In genomic region chr17:76943781-76944213, GRCh38 we compare ENCODE assay signal across 23 cellular contexts.
DNase-seq lines count a peak whose midpoint lies in the region; FAIRE-seq and TF ChIP-seq lines count a peak whose summit lies in the region.
"Had no signal": no experiment of that assay in that cellular context is flagged by ENCODE, and none has a peak within 500 bp of the region (broad histone marks: within the 10 kb centered on the region; RNA-seq: fewer than 3 reads in every experiment).

No MANE protein-coding gene starts in this region.

- H3K56ac ChIP-seq in H1 (replicated peaks; ENCODE audit: insufficient read length, low read depth, low read length): no peak overlapping the region

- no peak overlapping the region for H3K4me2 ChIP-seq in H1 (ENCODE audit: insufficient read depth in 1 of 2, low read depth in 2 of 2, low read length in 2 of 2)
- H3K4me2 ChIP-seq: BLaER1 treated with 17β-estradiol and CSF1 and Interleukin-3, amounts not matched to agents 10 nM and 100 nM had no signal

- H3K4ac ChIP-seq in H1 (replicated peaks; ENCODE audit: insufficient read length, low read depth, low read length): no peak overlapping the region

- H3K27ac ChIP-seq in H1 (ENCODE audit: low read depth, low read length) (no peak overlapping the region), brain microvascular endothelial cell (no peak overlapping the region)
- H3K27ac ChIP-seq: BLaER1 treated with 17β-estradiol and CSF1 and Interleukin-3, amounts not matched to agents 10 nM and 100 nM; esophagus muscularis mucosa; VCaP had no signal

- DNase-seq in D341Med (ENCODE audit: low spot score): peak; percentile 66
- peak; percentile 82 for DNase-seq in NCI-H1436 treated with DMSO at 0.1 percent for 48 hours (lab: John Stamatoyannopoulos, UW)
- peak; percentile 33 to 83 for DNase-seq in NCI-H524 (lab: John Stamatoyannopoulos, UW)
- DNase-seq in H1 (ENCODE audit: low read depth in 1 of 2, low spot score in 2 of 2): no peak
- DNase-seq in stimulated activated naive CD4-positive, alpha-beta T cell treated with Interleukin-2 at 50 U/mL for 16 hours (lab: John Stamatoyannopoulos, UW): no peak
- no peak for DNase-seq in SW 1271 (lab: John Stamatoyannopoulos, UW)
- no peak for DNase-seq in brain microvascular endothelial cell
- no peak for DNase-seq in OCI-M2 (lab: John Stamatoyannopoulos, UW; ENCODE audit: unreplicated experiment)
- DNase-seq: activated CD4-positive, alpha-beta T cell treated with anti-CD3 and anti-CD28 coated beads, Interleukin-2, amount 50 U/mL, for 48 hours; activated gamma-delta T cell treated with Interleukin-2 at 50 U/mL for 16 hours; activated T-cell treated with anti-CD3 and anti-CD28 coated beads for 4 hours; amygdala; central memory CD4-positive, alpha-beta T cell; GDM1; natural killer cell; SIG-M5; stimulated activated CD4-positive, alpha-beta T cell treated with anti-CD3 and anti-CD28 coated beads, Interleukin-4, amount 100 ng/mL, for 1 hour; T-helper 17 cell had no signal

- TF ChIP-seq RAD21 in H1 (IDR thresholded peaks at IDR 0.05 in 1 of 2, conservative IDR thresholded peaks at IDR 0.05 in 1 of 2; ENCODE audit: low read depth in 2 of 2, low read length in 2 of 2): no peak

- no peak overlapping the region; the same call in 1 of the 2 replicates for H2BK15ac ChIP-seq in H1 (ENCODE audit: low read length)

- in situ Hi-C loops in brain microvascular endothelial cell (cut with HindIII; ENCODE audit: low pct_ligation_motif_present, low sequenced_read_pairs): no loop called here

- no peak overlapping the region for H4K8ac ChIP-seq in H1 (ENCODE audit: extremely low read depth, insufficient read depth, low read length)

- H4K20me1 ChIP-seq in H1 (replicated peaks in 1 of 2; ENCODE audit: control insufficient read depth in 1 of 2, insufficient read depth in 2 of 2, low read length in 2 of 2): no peaks in the 10 kb centered on the region

- H3K18ac ChIP-seq in H1 (ENCODE audit: extremely low read depth, low read length): no peak overlapping the region

- no peak overlapping the region for H2BK20ac ChIP-seq in H1 (ENCODE audit: low read length)

- no peak overlapping the region for H4K5ac ChIP-seq in H1 (ENCODE audit: insufficient read length, low read depth, low read length)

- FAIRE-seq in H1 (lab: Jason Lieb, UNC): no peak
- FAIRE-seq: GM19239, H54 had no signal

- H3K14ac ChIP-seq in H1 (ENCODE audit: insufficient read length): no peak overlapping the region

- H3K27me3 ChIP-seq in H1 (replicated peaks in 1 of 4; ENCODE audit: control insufficient read depth in 3 of 4, extremely low read depth in 1 of 4, insufficient read depth in 3 of 4, low read length in 3 of 4) (no peaks in the 10 kb centered on the region), brain microvascular endothelial cell (replicated peaks) (no peaks in the 10 kb centered on the region)
- H3K27me3 ChIP-seq: BLaER1 treated with 17β-estradiol and CSF1 and Interleukin-3, amounts not matched to agents 10 nM and 100 nM had no signal

- no peaks in the 10 kb centered on the region for H3K79me1 ChIP-seq in H1 (ENCODE audit: low read depth, low read length)

- no peaks in the 10 kb centered on the region for H3K9me3 ChIP-seq in H1 (ENCODE audit: insufficient read depth in 2 of 2, low read depth in 1 of 2, low read length in 1 of 2)
- H3K9me3 ChIP-seq: BLaER1 treated with 17β-estradiol and CSF1 and Interleukin-3, amounts not matched to agents 10 nM and 100 nM; esophagus muscularis mucosa had no signal

- no peak overlapping the region for H2AFZ ChIP-seq in H1 (ENCODE audit: low read length)

- H4K91ac ChIP-seq in H1 (replicated peaks; ENCODE audit: insufficient read length, low read length): no peak overlapping the region

- H2BK12ac ChIP-seq in H1 (ENCODE audit: low read depth, low read length): no peak overlapping the region

- POLR2A ChIA-PET in H1 (lab: Charles Lee; ENCODE audit: partially characterized antibody): interaction anchor here (1.2 kb wide), 1 partner anchor 12 kb away, joined by 3 read pairs; no protein-coding TSS in a partner anchor

- H3K79me2 ChIP-seq in H1 (ENCODE audit: control insufficient read depth in 1 of 2, insufficient read depth in 2 of 2, low read length in 2 of 2): no peaks in the 10 kb centered on the region

- H3K9ac ChIP-seq in H1 (replicated peaks in 1 of 4; ENCODE audit: extremely low read depth in 1 of 4, low read depth in 3 of 4, low read length in 3 of 4): no peak overlapping the region
- H3K9ac ChIP-seq: BLaER1 treated with 17β-estradiol and CSF1 and Interleukin-3, amounts not matched to agents 10 nM and 100 nM had no signal

- H2AK5ac ChIP-seq in H1 (ENCODE audit: low read depth, low read length): no peak overlapping the region

- CTCF ChIA-PET in H1 (lab: Charles Lee; ENCODE audit: partially characterized antibody): interaction anchor here (0.8 to 1.5 kb wide), 4 partner anchors 12 to 112 kb away, joined by 3 to 4 read pairs (median 4); no protein-coding TSS in a partner anchor

- peaks cover 0 to 18% (median 8%) of the 10 kb centered on the region in 4 experiments; a peak in 4 of 7 replicates for H3K4me1 ChIP-seq in H1 (replicated peaks in 1 of 4; ENCODE audit: control insufficient read depth in 3 of 4, insufficient read depth in 4 of 4, low read length in 3 of 4)
- H3K4me1 ChIP-seq: esophagus muscularis mucosa had no signal

- TF ChIP-seq POLR2A in H1 (IDR thresholded peaks at IDR 0.05; ENCODE audit: control extremely low read depth in 1 of 2, low read depth in 2 of 2, low read length in 2 of 2): no peak

- H3K36me3 ChIP-seq in H1 (ENCODE audit: control insufficient read depth in 2 of 4, insufficient read depth in 4 of 4, low read length in 3 of 4): no peaks in the 10 kb centered on the region; a peak in 2 of 8 replicates
- no peaks in the 10 kb centered on the region for H3K36me3 ChIP-seq in brain microvascular endothelial cell (replicated peaks)
- H3K36me3 ChIP-seq: esophagus muscularis mucosa had no signal

- 85% methylated on average over 7 of the region's 9 CpGs; no CpG with 5 or more reads in 1 of the 2 experiments for WGBS in H1 (ENCODE audit: extremely low coverage in 1 of 2, insufficient coverage in 1 of 2, insufficient read length in 1 of 2, insufficient replicate concordance in 2 of 2, low coverage in 1 of 2, low lambda C conversion rate in 2 of 2, missing lambda C conversion rate in 1 of 2), 2 experiments

- peak overlapping the region; percentile 26; the same call in 1 of the 2 replicates for H2BK5ac ChIP-seq in H1 (ENCODE audit: low read depth, low read length)

- TF ChIP-seq EP300 in H1 (IDR thresholded peaks at IDR 0.05; ENCODE audit: borderline replicate concordance in 1 of 2, low read depth in 2 of 2, low read length in 2 of 2): no peak

- H3K23me2 ChIP-seq in H1 (ENCODE audit: low read depth, low read length): no peaks in the 10 kb centered on the region

- TF ChIP-seq CTCF in H1 (IDR thresholded peaks at IDR 0.05; ENCODE audit: control extremely low read depth in 1 of 3, insufficient read depth in 1 of 3, low read depth in 1 of 3, low read length in 3 of 3): no peak
- TF ChIP-seq CTCF in brain microvascular endothelial cell (IDR thresholded peaks at IDR 0.05; ENCODE audit: low read depth, low read length, missing control alignments): no peak

- no peak overlapping the region for H2BK120ac ChIP-seq in H1 (replicated peaks; ENCODE audit: low read depth, low read length)

- no peak overlapping the region for H3K23ac ChIP-seq in H1 (ENCODE audit: insufficient read length)

- no peak overlapping the region for H3K4me3 ChIP-seq in H1 (ENCODE audit: extremely low read depth in 1 of 4, insufficient read depth in 2 of 4, low read depth in 3 of 4, low read length in 4 of 4)
- no peak overlapping the region for H3K4me3 ChIP-seq in brain microvascular endothelial cell (ENCODE audit: low read depth, low read length)
- H3K4me3 ChIP-seq: BLaER1 treated with 17β-estradiol and CSF1 and Interleukin-3, amounts not matched to agents 10 nM and 100 nM; esophagus muscularis mucosa had no signal

TF ChIP-seq in H1, 55 proteins besides CTCF, POLR2A, EP300 and RAD21:
- TF ChIP-seq SP1 (IDR thresholded peaks at IDR 0.05; ENCODE audit: low read depth, low read length): no peak
TF ChIP-seq in H1: peak in this region for 0.

Comparison
In these comparisons a context has a peak if more than half of its experiments do, and no peak if none do; other contexts are left out.
1. DNase-seq: peak in D341Med (single experiment), NCI-H1436 treated with DMSO at 0.1 percent for 48 hours (single experiment) and NCI-H524 (2 of 2); none in H1 (0 of 2), stimulated activated naive CD4-positive, alpha-beta T cell treated with Interleukin-2 at 50 U/mL for 16 hours (single experiment), SW 1271 (0 of 2), brain microvascular endothelial cell (single experiment) and OCI-M2 (single experiment).